7 cellular contexts compared by ENCODE assay signal in genomic region chr12:104643921-104644669, GRCh38.
DNase-seq lines count a peak whose midpoint lies in the region; ATAC-seq and TF ChIP-seq lines count a peak whose summit lies in the region.

No MANE protein-coding gene starts in this region.

- peaks cover 24% of the 10 kb centered on the region for H3K36me3 Mint-ChIP-seq in activated CD8-positive, alpha-beta T cell treated with anti-CD3 and anti-CD28 coated beads for 36 hours (ENCODE audit: low read depth)

- no peaks in the 10 kb centered on the region for H3K27me3 Mint-ChIP-seq in activated CD8-positive, alpha-beta T cell treated with anti-CD3 and anti-CD28 coated beads for 36 hours

- peak overlapping the region; percentile 63 to 66 for H3K4me3 ChIP-seq in neutrophil (ENCODE audit: low read depth in 1 of 2, low read length in 1 of 2)

- H3K9me3 Mint-ChIP-seq in activated CD8-positive, alpha-beta T cell treated with anti-CD3 and anti-CD28 coated beads for 36 hours, result peaks cover 18% of the 10 kb centered on the region

- TF ChIP-seq CTCF in activated CD8-positive, alpha-beta T cell treated with anti-CD3 and anti-CD28 coated beads for 36 hours (IDR thresholded peaks at IDR 0.05), result no peak
- no peak for TF ChIP-seq CTCF in neutrophil (IDR thresholded peaks at IDR 0.05)

- ATAC-seq in GM18907 (IDR thresholded peaks at IDR 0.05; ENCODE audit: unreplicated experiment), result peak; percentile 33
- peak; percentile 38 for ATAC-seq in activated CD8-positive, alpha-beta T cell treated with anti-CD3 and anti-CD28 coated beads for 36 hours
- no peak for ATAC-seq in activated CD4-positive, CD25-positive, alpha-beta regulatory T cell treated with anti-CD3 and anti-CD28 coated beads, Interleukin-2, amount 50 U/mL, for 24 hours

- peak overlapping the region; percentile 11 for H3K4me3 Mint-ChIP-seq in activated CD8-positive, alpha-beta T cell treated with anti-CD3 and anti-CD28 coated beads for 36 hours

- intact Hi-C loops in activated CD8-positive, alpha-beta T cell treated with anti-CD3 and anti-CD28 coated beads for 36 hours (cut with micrococcal nuclease), result no loop called here
- intact Hi-C loops in posterior vena cava (cut with DNase I), result no loop called here

- CTCF ChIA-PET in activated CD8-positive, alpha-beta T cell treated with anti-CD3 and anti-CD28 coated beads for 36 hours (lab: Charles Lee), result interaction anchor here (0.9 to 1.1 kb wide), 2 partner anchors 10 to 11 kb away, joined by 3 to 4 read pairs; no protein-coding TSS in a partner anchor

- no peaks in the 10 kb centered on the region for H3K9me3 ChIP-seq in neutrophil

- peak overlapping the region; percentile 8 for H3K27ac Mint-ChIP-seq in activated CD8-positive, alpha-beta T cell treated with anti-CD3 and anti-CD28 coated beads for 36 hours

- peaks cover 80 to 94% of the 10 kb centered on the region in 2 experiments for H3K4me1 ChIP-seq in neutrophil (ENCODE audit: control insufficient read depth in 1 of 2, insufficient read depth in 1 of 2, low read depth in 1 of 2, low read length in 1 of 2)

- H3K27ac ChIP-seq in neutrophil, result peak overlapping the region; percentile 100

- H3K36me3 ChIP-seq in neutrophil, result peaks cover 6% of the 10 kb centered on the region

- H3K27me3 ChIP-seq in neutrophil, result no peaks in the 10 kb centered on the region

- H3K4me1 Mint-ChIP-seq in activated CD8-positive, alpha-beta T cell treated with anti-CD3 and anti-CD28 coated beads for 36 hours (ENCODE audit: low read depth), result peaks cover 34% of the 10 kb centered on the region

- peak; percentile 16 for DNase-seq in MV-4-11 (lab: John Stamatoyannopoulos, UW)
- DNase-seq in activated CD8-positive, alpha-beta T cell treated with anti-CD3 and anti-CD28 coated beads for 36 hours, result no peak
- no peak for DNase-seq in posterior vena cava (ENCODE audit: low spot score)
- no peak for DNase-seq in epidermal melanocyte (ENCODE audit: insufficient read length, low spot score)

- POLR2A ChIA-PET in activated CD8-positive, alpha-beta T cell treated with anti-CD3 and anti-CD28 coated beads for 36 hours (lab: Charles Lee), result no interaction called here

Comparison
In these comparisons a context has a peak if more than half of its experiments do, and no peak if none do; other contexts are left out.
1. ATAC-seq: peak in GM18907 (single experiment) and activated CD8-positive, alpha-beta T cell treated with anti-CD3 and anti-CD28 coated beads for 36 hours (single experiment); none in activated CD4-positive, CD25-positive, alpha-beta regulatory T cell treated with anti-CD3 and anti-CD28 coated beads, Interleukin-2, amount 50 U/mL, for 24 hours (0 of 2).